ENCODE assay signal across 17 cellular contexts in genomic region chr15:55327392-55327791, GRCh38.
"Had no signal": no experiment of that assay in that cellular context is flagged by ENCODE, and none has a peak within 500 bp of the region (broad histone marks: within the 10 kb centered on the region; RNA-seq: fewer than 3 reads in every experiment).

No MANE protein-coding gene starts in this region.

- DNase-seq: activated CD4-positive, alpha-beta T cell treated with anti-CD3 and anti-CD28 coated beads for 36 hours; activated CD4-positive, alpha-beta T cell treated with anti-CD3 and anti-CD28 coated beads, Interleukin-2, amount 50 U/mL, for 48 hours; activated gamma-delta T cell treated with Interleukin-2 at 50 U/mL for 16 hours; activated T-cell treated with anti-CD3 and anti-CD28 coated beads for 4 hours; amniotic stem cell; effector CD4-positive, alpha-beta T cell; mesenchymal stem cell; mucosa of descending colon; naive B cell; right cardiac atrium; stimulated activated CD4-positive, alpha-beta T cell treated with anti-CD3 and anti-CD28 coated beads, Interleukin-15, amount 100 ng/mL, for 24 hours; stimulated activated CD4-positive, alpha-beta T cell treated with anti-CD3 and anti-CD28 coated beads, Interleukin-2, amount 100 ng/mL, for 48 hours; stimulated activated naive CD8-positive, alpha-beta T cell treated with anti-CD3 and anti-CD28 coated beads, Interleukin-15, amount 100 ng/mL, for 72 hours; transverse colon had no signal

- ATAC-seq: activated CD4-positive, alpha-beta T cell treated with anti-CD3 and anti-CD28 coated beads for 36 hours; activated naive CD4-positive, alpha-beta T cell treated with anti-CD3 and anti-CD28 coated beads, Interleukin-2, amount 50 U/mL, for 72 hours; gastroesophageal sphincter; mucosa of descending colon; right cardiac atrium; stimulated activated naive CD8-positive, alpha-beta T cell treated with anti-CD3 and anti-CD28 coated beads, Interleukin-15, amount 100 ng/mL, for 72 hours; WTC11 had no signal
